ENCODE assay signal across 33 cellular contexts in genomic region chr11:30165652-30166051, GRCh38.
"Had no signal": no experiment of that assay in that cellular context is flagged by ENCODE, and none has a peak within 500 bp of the region (broad histone marks: within the 10 kb centered on the region; RNA-seq: fewer than 3 reads in every experiment).

No MANE protein-coding gene starts in this region.

- H3K9me3 ChIP-seq: adrenal gland had no signal

- ATAC-seq: activated CD8-positive, alpha-beta T cell treated with anti-CD3 and anti-CD28 coated beads for 36 hours; activated naive CD4-positive, alpha-beta T cell treated with anti-CD3 and anti-CD28 coated beads, Interleukin-2, amount 50 U/mL, for 72 hours; activated T-cell treated with anti-CD3 and anti-CD28 coated beads, Interleukin-2, amount 50 U/mL, for 4 hours; activated T-cell treated with anti-CD3 and anti-CD28 coated beads, Interleukin-2, amount 50 U/mL, for 72 hours; activated T-helper 17 cell treated with anti-CD3 and anti-CD28 coated beads, Interleukin-2, amount 50 U/mL, for 72 hours had no signal

- H3K4me3 ChIP-seq: adrenal gland, cardiac muscle cell had no signal

- FAIRE-seq: astrocyte, bronchial epithelial cell, TTC549 had no signal

- H3K4me1 ChIP-seq: adrenal gland had no signal

- H3K36me3 ChIP-seq: adrenal gland, cardiac muscle cell had no signal

- H3K27me3 ChIP-seq: adrenal gland, cardiac muscle cell had no signal

- DNase-seq: activated B cell treated with CpG ODN at 0.5 μM for 24 hours; activated CD4-positive, alpha-beta memory T cell treated with anti-CD3 and anti-CD28 coated beads for 36 hours; activated CD4-positive, alpha-beta T cell treated with anti-CD3 and anti-CD28 coated beads for 4 hours; activated CD4-positive, alpha-beta T cell treated with anti-CD3 and anti-CD28 coated beads, Interleukin-2, amount 10 ng/mL, durations not matched to agents 24 days and 14 days; activated CD4-positive, alpha-beta T cell treated with anti-CD3 and anti-CD28 coated beads, Interleukin-2, amount 50 U/mL, for 1 hour; activated CD4-positive, alpha-beta T cell treated with anti-CD3 and anti-CD28 coated beads, Interleukin-2, amount 50 U/mL, for 4 hours; activated CD4-positive, CD25-positive, alpha-beta regulatory T cell treated with anti-CD3 and anti-CD28 coated beads, Interleukin-2, amount 50 U/mL, for 72 hours; activated CD8-positive, alpha-beta memory T cell treated with anti-CD3 and anti-CD28 coated beads, Interleukin-2, amount 50 U/mL, for 4 hours; activated CD8-positive, alpha-beta T cell treated with anti-CD3 and anti-CD28 coated beads for 36 hours; activated effector memory CD4-positive, alpha-beta T cell treated with anti-CD3 and anti-CD28 coated beads, Interleukin-2, amount 50 U/mL, for 16 hours; activated gamma-delta T cell treated with Interleukin-2 at 50 U/mL for 16 hours; activated naive CD4-positive, alpha-beta T cell; activated naive CD4-positive, alpha-beta T cell treated with anti-CD3 and anti-CD28 coated beads for 36 hours; activated naive CD4-positive, alpha-beta T cell treated with anti-CD3 and anti-CD28 coated beads, Interleukin-2, amount 50 U/mL, for 16 hours; activated naive CD8-positive, alpha-beta T cell treated with anti-CD3 and anti-CD28 coated beads for 36 hours; activated T-cell treated with anti-CD3 and anti-CD28 coated beads for 4 hours; activated T-cell treated with anti-CD3 and anti-CD28 coated beads, Interleukin-2, amount 50 U/mL, for 1 hour; activated T-cell treated with anti-CD3 and anti-CD28 coated beads, Interleukin-2, amount 50 U/mL, for 4 hours; activated T-cell treated with anti-CD3 and anti-CD28 coated beads, Interleukin-2, amount 50 U/mL, for 72 hours; adrenal gland; amniotic stem cell; aorta; caudate nucleus; cerebellar nuclear complex; T-helper 2 cell; T-helper 9 cell had no signal

- H3K27ac ChIP-seq: adrenal gland, cardiac muscle cell, VCaP had no signal
